ENCODE assay signal across 34 cellular contexts in the genomic region with DNA sequence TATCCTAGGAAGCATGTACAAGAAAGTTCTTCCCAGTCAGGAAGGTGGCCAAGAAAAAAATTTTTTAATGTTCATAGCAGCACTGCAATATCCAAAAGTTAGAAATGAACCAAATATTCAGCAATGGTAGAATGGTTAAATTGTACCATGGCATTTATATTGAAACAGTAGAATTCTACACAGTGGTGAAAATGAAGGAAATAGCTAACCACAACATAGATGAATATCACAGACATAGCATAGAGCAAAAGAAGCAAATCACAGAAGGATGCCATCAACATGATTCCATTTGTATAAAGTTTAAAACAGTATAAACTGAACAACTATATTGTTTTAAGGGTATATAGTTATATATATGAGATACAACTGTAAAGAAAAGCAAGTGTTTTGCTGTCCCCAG. TPM values are rescaled to one million over a fixed set of nuclear protein-coding genes. Genes with fewer than 3 reads are reported as not detected.
"Had no signal": no experiment of that assay in that cellular context is flagged by ENCODE, and none has a peak within 500 bp of the region (broad histone marks: within the 10 kb centered on the region; RNA-seq: fewer than 3 reads in every experiment).

No MANE protein-coding gene starts in this region.

- H3K4me3 ChIP-seq: Peyer's patch, SJSA1 had no signal

- H3K27ac Mint-ChIP-seq: activated B cell treated with CpG ODN at 0.5 μM for 24 hours; activated CD4-positive, alpha-beta memory T cell treated with anti-CD3 and anti-CD28 coated beads for 36 hours; activated naive CD4-positive, alpha-beta T cell treated with anti-CD3 and anti-CD28 coated beads for 36 hours; activated naive CD4-positive, alpha-beta T cell treated with anti-CD3 and anti-CD28 coated beads, Interleukin-2, amount 50 U/mL, for 72 hours; activated T-helper 1 cell treated with anti-CD3 and anti-CD28 coated beads, Interleukin-12 subunit alpha, Interleukin-12 subunit beta, Interleukin-2, Interleukin-4 antibody, amounts not matched to agents 30 ng/mL and 10 ng/mL and 1 ng/mL, durations not matched to agents 14 hours and 24 hours and 36 hours; T-helper 1 cell treated with Interleukin-12 subunit alpha and Interleukin-12 subunit beta and Interleukin-4 antibody, amounts not matched to agents 30 μg/mL and 1 μg/mL, for 36 hours had no signal

- H3K27ac ChIP-seq: Peyer's patch, VCaP had no signal

- H3K4me1 Mint-ChIP-seq: activated B cell treated with CpG ODN at 0.5 μM for 24 hours had no signal

- H3K9me3 Mint-ChIP-seq: activated B cell treated with CpG ODN at 0.5 μM for 24 hours; activated CD4-positive, alpha-beta memory T cell treated with anti-CD3 and anti-CD28 coated beads for 36 hours; activated naive CD4-positive, alpha-beta T cell treated with anti-CD3 and anti-CD28 coated beads for 36 hours; activated naive CD4-positive, alpha-beta T cell treated with anti-CD3 and anti-CD28 coated beads, Interleukin-2, amount 50 U/mL, for 72 hours; activated T-cell treated with anti-CD3 and anti-CD28 coated beads, Interleukin-2, amount 50 U/mL, for 4 hours; activated T-helper 1 cell treated with anti-CD3 and anti-CD28 coated beads, Interleukin-12 subunit alpha, Interleukin-12 subunit beta, Interleukin-2, Interleukin-4 antibody, amounts not matched to agents 30 ng/mL and 10 ng/mL and 1 ng/mL, durations not matched to agents 14 hours and 24 hours and 36 hours; T-helper 1 cell treated with Interleukin-12 subunit alpha and Interleukin-12 subunit beta and Interleukin-4 antibody, amounts not matched to agents 30 μg/mL and 1 μg/mL, for 36 hours had no signal

- H3K9me3 ChIP-seq: Peyer's patch, SJSA1, SK-N-SH had no signal

- H3K4me1 ChIP-seq: Peyer's patch had no signal

- ATAC-seq: activated naive CD4-positive, alpha-beta T cell treated with anti-CD3 and anti-CD28 coated beads, Interleukin-2, amount 50 U/mL, for 72 hours; activated T-cell treated with anti-CD3 and anti-CD28 coated beads, Interleukin-2, amount 50 U/mL, for 4 hours; PC-3 had no signal

- H3K27me3 Mint-ChIP-seq: activated B cell treated with CpG ODN at 0.5 μM for 24 hours; activated CD4-positive, alpha-beta memory T cell treated with anti-CD3 and anti-CD28 coated beads for 36 hours had no signal

- H3K27me3 ChIP-seq: brain microvascular endothelial cell, Peyer's patch, SJSA1 had no signal

- H3K4me3 Mint-ChIP-seq: activated B cell treated with CpG ODN at 0.5 μM for 24 hours; activated CD4-positive, alpha-beta memory T cell treated with anti-CD3 and anti-CD28 coated beads for 36 hours; activated naive CD4-positive, alpha-beta T cell treated with anti-CD3 and anti-CD28 coated beads for 36 hours; activated T-cell treated with anti-CD3 and anti-CD28 coated beads, Interleukin-2, amount 50 U/mL, for 4 hours; activated T-helper 1 cell treated with anti-CD3 and anti-CD28 coated beads, Interleukin-12 subunit alpha, Interleukin-12 subunit beta, Interleukin-2, Interleukin-4 antibody, amounts not matched to agents 30 ng/mL and 10 ng/mL and 1 ng/mL, durations not matched to agents 14 hours and 24 hours and 36 hours; T-helper 1 cell treated with Interleukin-12 subunit alpha and Interleukin-12 subunit beta and Interleukin-4 antibody, amounts not matched to agents 30 μg/mL and 1 μg/mL, for 36 hours had no signal

- DNase-seq: activated B cell treated with CpG ODN at 0.5 μM for 24 hours; activated CD4-positive, alpha-beta memory T cell treated with anti-CD3 and anti-CD28 coated beads for 36 hours; activated CD4-positive, alpha-beta T cell treated with anti-CD3 and anti-CD28 coated beads for 4 hours; activated CD4-positive, alpha-beta T cell treated with anti-CD3 and anti-CD28 coated beads, Interleukin-2, amount 50 U/mL, for 1 hour; activated CD4-positive, CD25-positive, alpha-beta regulatory T cell treated with anti-CD3 and anti-CD28 coated beads, Interleukin-2, amount 50 U/mL, for 72 hours; activated gamma-delta T cell treated with Interleukin-2 at 50 U/mL for 16 hours; activated naive CD4-positive, alpha-beta T cell treated with anti-CD3 and anti-CD28 coated beads for 36 hours; activated T-cell treated with anti-CD3 and anti-CD28 coated beads for 4 hours; activated T-cell treated with anti-CD3 and anti-CD28 coated beads, Interleukin-2, amount 50 U/mL, for 4 hours; amniotic stem cell; aorta; brain microvascular endothelial cell; central memory CD4-positive, alpha-beta T cell; NCI-H1105; NCI-H1417 treated with DMSO at 0.1 percent for 48 hours; NCI-H187 treated with DMSO at 0.1 percent for 48 hours; NCI-H2081; NCI-H2171 treated with DMSO at 0.1 percent for 48 hours; NCI-H2227 treated with DMSO at 0.1 percent for 48 hours; NCI-H446 treated with DMSO at 0.1 percent for 48 hours; NCI-H524; NCI-H748 treated with DMSO at 0.1 percent for 48 hours; NK-92 treated with Interleukin-12 subunit alpha and Interleukin-12 subunit beta, amount 100 ng/mL, for 24 hours; PC-3; Peyer's patch; RPMI8226; SHP77 treated with DMSO at 0.1 percent for 48 hours; SK-N-SH; T-helper 9 cell had no signal

- H3K9ac ChIP-seq: SK-N-SH had no signal

- H3K4me2 ChIP-seq: SK-N-SH had no signal

- H3K36me3 ChIP-seq: brain microvascular endothelial cell had no signal

RNA-seq across cellular contexts. Expression of a gene that starts 10.7 kb away (rescaled TPM):
- total RNA-seq: activated CD4-positive, alpha-beta memory T cell treated with anti-CD3 and anti-CD28 coated beads for 36 hours; activated naive CD4-positive, alpha-beta T cell treated with anti-CD3 and anti-CD28 coated beads for 36 hours had no signal
